Comparison of ENCODE assay signal across 8 cellular contexts in the genomic region with DNA sequence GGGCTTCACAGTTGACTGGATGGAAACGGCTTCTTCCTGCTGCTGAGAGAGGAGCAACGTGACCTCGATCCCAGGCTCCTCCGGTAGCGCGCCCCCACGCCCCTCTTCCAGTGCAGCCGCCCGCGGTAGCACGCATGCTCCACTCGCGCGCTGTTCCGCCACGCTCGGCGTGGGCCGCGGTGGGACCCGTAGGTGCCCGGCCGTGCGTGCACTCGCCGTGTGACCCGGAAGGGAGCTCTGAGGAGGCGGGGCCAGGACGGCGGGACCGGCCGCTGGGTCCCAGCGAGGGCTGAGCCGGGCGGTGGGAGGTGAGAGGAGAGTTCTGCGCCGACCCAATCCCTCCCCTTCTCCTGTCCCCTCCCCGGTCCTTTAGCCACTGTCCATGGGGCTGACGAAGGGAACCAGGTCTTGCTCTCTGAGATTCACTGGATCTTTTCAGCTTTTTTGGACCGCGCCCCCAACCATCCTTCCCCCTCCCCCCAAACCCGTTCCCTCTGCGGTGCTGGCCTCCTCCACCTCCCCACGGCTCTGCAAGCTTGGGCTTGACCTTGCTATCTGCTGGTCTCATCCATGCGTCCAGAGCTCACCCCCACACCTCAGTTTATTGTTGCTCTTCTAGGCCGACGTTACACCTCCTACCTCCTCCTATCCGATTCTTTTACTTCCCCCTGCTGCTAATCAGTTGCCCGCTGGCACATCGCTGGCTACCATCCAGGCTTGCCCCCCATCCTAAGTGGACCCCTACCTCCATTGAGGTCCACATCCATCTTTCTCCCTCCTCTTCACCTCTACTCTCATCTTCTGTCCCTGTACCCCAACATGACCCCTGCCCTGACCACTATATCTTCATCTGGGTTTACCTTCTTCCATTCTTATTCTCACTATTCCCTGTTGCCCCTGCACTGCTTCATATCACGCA. TPM values are rescaled to one million over a fixed set of nuclear protein-coding genes. Genes with fewer than 3 reads are reported as not detected.
DNase-seq lines count a peak whose midpoint lies in the region; ATAC-seq and TF ChIP-seq lines count a peak whose summit lies in the region.

TSS of gene CUL9 (plus strand) at position 255 of the 919 bp plus-strand sequence. CDS start 2,115 bp downstream, outside the sequence.

- CTCF ChIA-PET in activated CD4-positive, alpha-beta memory T cell treated with anti-CD3 and anti-CD28 coated beads, Interleukin-2, amount 10 ng/mL, durations not matched to agents 7 days and 5 days (lab: Charles Lee) = interaction anchor here (0.6 to 1.5 kb wide), 6 partner anchors 9 to 290 kb away, joined by 4 to 5 read pairs (median 5); partner anchors contain the start of genes DNPH1 and SRF

- H3K27me3 Mint-ChIP-seq in activated CD4-positive, alpha-beta memory T cell treated with anti-CD3 and anti-CD28 coated beads, Interleukin-2, amount 10 ng/mL, durations not matched to agents 7 days and 5 days = no peaks in the 10 kb centered on the region

- peaks cover 43% of the 10 kb centered on the region for H3K36me3 Mint-ChIP-seq in activated CD4-positive, alpha-beta memory T cell treated with anti-CD3 and anti-CD28 coated beads, Interleukin-2, amount 10 ng/mL, durations not matched to agents 7 days and 5 days (ENCODE audit: low read depth)

- intact Hi-C loops in lower lobe of right lung (cut with DNase I) = no loop called here

- H3K4me1 ChIP-seq in ectodermal cell (ENCODE audit: control insufficient read depth, insufficient read depth, low read length) (peaks cover 6% of the 10 kb centered on the region), lower lobe of right lung (peaks cover 29% of the 10 kb centered on the region)

- DNase-seq in AG09309 (ENCODE audit: low read depth) (no peak), NCI-H82 (lab: John Stamatoyannopoulos, UW) (peak; percentile 89), lower lobe of right lung (peak; percentile 93)
- DNase-seq in activated CD4-positive, alpha-beta memory T cell treated with anti-CD3 and anti-CD28 coated beads, Interleukin-2, amount 10 ng/mL, durations not matched to agents 7 days and 5 days = peak; percentile 87
- peak; percentile 72 to 79 for DNase-seq in stimulated activated CD4-positive, alpha-beta T cell treated with anti-CD3 and anti-CD28 coated beads, Interleukin-4, amount 100 ng/mL, for 48 hours (ENCODE audit: low read depth in 2 of 2)

- no peaks in the 10 kb centered on the region for H3K9me3 Mint-ChIP-seq in activated CD4-positive, alpha-beta memory T cell treated with anti-CD3 and anti-CD28 coated beads, Interleukin-2, amount 10 ng/mL, durations not matched to agents 7 days and 5 days

- peak within 1 kb of the TSS; percentile 95 for H3K4me3 Mint-ChIP-seq in activated CD4-positive, alpha-beta memory T cell treated with anti-CD3 and anti-CD28 coated beads, Interleukin-2, amount 10 ng/mL, durations not matched to agents 7 days and 5 days

- WGBS in ectodermal cell, 2 experiments = 3 to 4% methylated on average over 51 of the region's 51 CpGs

- H3K36me3 ChIP-seq in ectodermal cell (ENCODE audit: control insufficient read depth, insufficient read depth, low read length) (peaks cover 30% of the 10 kb centered on the region), lower lobe of right lung (peaks cover 55% of the 10 kb centered on the region)

- H3K27ac ChIP-seq in ectodermal cell (ENCODE audit: insufficient read depth, low read depth, low read length, poor library complexity, severe bottlenecking) (peak within 1 kb of the TSS; percentile 55), lower lobe of right lung (peak within 1 kb of the TSS; percentile 66)

- peaks cover 46% of the 10 kb centered on the region for H3K4me1 Mint-ChIP-seq in activated CD4-positive, alpha-beta memory T cell treated with anti-CD3 and anti-CD28 coated beads, Interleukin-2, amount 10 ng/mL, durations not matched to agents 7 days and 5 days

- H3K27ac Mint-ChIP-seq in activated CD4-positive, alpha-beta memory T cell treated with anti-CD3 and anti-CD28 coated beads, Interleukin-2, amount 10 ng/mL, durations not matched to agents 7 days and 5 days = peak within 1 kb of the TSS; percentile 53

- peak within 1 kb of the TSS; percentile 83 for H3K4me3 ChIP-seq in AG09309 (ENCODE audit: control insufficient read depth, low read depth, low read length)
- H3K4me3 ChIP-seq in ectodermal cell (ENCODE audit: insufficient read depth, low read depth, low read length) = peak within 1 kb of the TSS; percentile 72
- peak within 1 kb of the TSS; percentile 76 for H3K4me3 ChIP-seq in lower lobe of right lung

- peak; percentile 75 for ATAC-seq in GM18873 (IDR thresholded peaks at IDR 0.05; ENCODE audit: low FRiP score, unreplicated experiment)
- peak; percentile 82 for ATAC-seq in HG03135 (IDR thresholded peaks at IDR 0.05; ENCODE audit: unreplicated experiment)
- peak; percentile 98 to 99 for ATAC-seq in lower lobe of right lung

- H3K9me3 ChIP-seq in ectodermal cell (ENCODE audit: control insufficient read depth, low read length) (no peaks in the 10 kb centered on the region), lower lobe of right lung (no peaks in the 10 kb centered on the region)

- POLR2A ChIA-PET in activated CD4-positive, alpha-beta memory T cell treated with anti-CD3 and anti-CD28 coated beads, Interleukin-2, amount 10 ng/mL, durations not matched to agents 7 days and 5 days (lab: Charles Lee) = interaction anchor here (0.7 to 5.5 kb wide), 8 partner anchors 8 to 338 kb away, joined by 3 to 51 read pairs (median 4); partner anchors contain the start of genes CNPY3, DNPH1, KLC4 and MRPL2

- H3K27me3 ChIP-seq in ectodermal cell (ENCODE audit: control insufficient read depth, insufficient read depth, low read length, poor library complexity, severe bottlenecking) = no peaks in the 10 kb centered on the region
- no peaks in the 10 kb centered on the region for H3K27me3 ChIP-seq in lower lobe of right lung (ENCODE audit: low read depth)

- TF ChIP-seq CTCF in AG09309 (IDR thresholded peaks at IDR 0.05; ENCODE audit: control insufficient read depth, insufficient read depth, low read depth, low read length, missing control alignments) (no peak), lower lobe of right lung (IDR thresholded peaks at IDR 0.05) (no peak)

RNA-seq across cellular contexts. Expression of gene CUL9, which starts in this region (rescaled TPM):
- 10 to 100 TPM; 45.0 to 45.9 TPM for total RNA-seq in activated CD4-positive, alpha-beta memory T cell treated with anti-CD3 and anti-CD28 coated beads, Interleukin-2, amount 10 ng/mL, durations not matched to agents 7 days and 5 days
- polyA plus RNA-seq in ectodermal cell (2013, experiment 1 of 4) = 26.7 TPM
- 27.7 TPM for polyA plus RNA-seq in ectodermal cell (2013, experiment 2 of 4)
- 20.9 TPM for polyA plus RNA-seq in ectodermal cell (2013, experiment 3 of 4)
- 21.4 TPM for polyA plus RNA-seq in ectodermal cell (2013, experiment 4 of 4)
- total RNA-seq in lower lobe of right lung = 41.8 TPM
